ENCODE assay signal across 1 cellular context in genomic region chrX:149940717-149941024, GRCh38.
A peak's percentile ranks its signal among the peaks of the same experiment; 100 is the strongest.
TF ChIP-seq lines count a peak whose summit lies in the region.

No MANE protein-coding gene starts in this region.

TF ChIP-seq in HepG2, 621 proteins besides CTCF, POLR2A, EP300 and RAD21:
- TF ChIP-seq STAG1 (CRISPR knock-in tag; IDR thresholded peaks at IDR 0.05) = peak; percentile 38; the same call in 1 of the 2 replicates
TF ChIP-seq in HepG2: peak in this region for 1; not testable (repeated sequence) for 620.
